Comparison of ENCODE assay signal across 8 cellular contexts in genomic region chr2:159921752-159922404, GRCh38. TPM values are rescaled to one million over a fixed set of nuclear protein-coding genes. Genes with fewer than 3 reads are reported as not detected.
DNase-seq lines count a peak whose midpoint lies in the region; ATAC-seq and TF ChIP-seq lines count a peak whose summit lies in the region.

No MANE protein-coding gene starts in this region.

- no peak overlapping the region for H3K27ac ChIP-seq in WERI-Rb-1

- H3K4me1 ChIP-seq in ES-I3 (ENCODE audit: insufficient read depth, low read length), result 0 out of 2 replicates have a peak, but pooled peaks cover 9% of the 10 kb centered on the region

- peak; percentile 92 for ATAC-seq in GM21619 (IDR thresholded peaks at IDR 0.05; ENCODE audit: unreplicated experiment)
- ATAC-seq in left lobe of liver, result peak; percentile 99

- H3K4me3 ChIP-seq in WERI-Rb-1 (ENCODE audit: low read depth, low read length) (no peak overlapping the region), cardiac fibroblast (replicated peaks in 1 of 2; ENCODE audit: low read depth in 2 of 2, low read length in 2 of 2) (no peak overlapping the region)

- H3K9me3 ChIP-seq in ES-I3 (ENCODE audit: control insufficient read depth, insufficient read depth, low read length) (no peaks in the 10 kb centered on the region), WERI-Rb-1 (ENCODE audit: severe bottlenecking) (no peaks in the 10 kb centered on the region)

- TF ChIP-seq CTCF in WERI-Rb-1 (IDR thresholded peaks at IDR 0.05; ENCODE audit: low read depth, low read length) (peak; percentile 97), cardiac fibroblast (IDR thresholded peaks at IDR 0.05; ENCODE audit: low read depth, low read length) (peak; percentile 87)

- H3K9ac ChIP-seq in ES-I3 (ENCODE audit: low read depth, low read length), result peak overlapping the region; percentile 21

- H3K27me3 ChIP-seq in WERI-Rb-1 (ENCODE audit: insufficient read depth, low read depth, severe bottlenecking), result no peaks in the 10 kb centered on the region

- H3K36me3 ChIP-seq in ES-I3 (ENCODE audit: insufficient read depth, low read length), result no peaks in the 10 kb centered on the region
- no peaks in the 10 kb centered on the region for H3K36me3 ChIP-seq in WERI-Rb-1

- DNase-seq in HuH-7 (ENCODE audit: low spot score) (peak; percentile 89), WERI-Rb-1 (peak; percentile 89), cardiac fibroblast (ENCODE audit: low read depth in 2 of 2) (peak; percentile 67 to 76), left lobe of liver (ENCODE audit: low spot score) (peak; percentile 69), NCI-H1436 (lab: John Stamatoyannopoulos, UW) (no peak)
- peak; percentile 39 for DNase-seq in stimulated activated CD8-positive, alpha-beta memory T cell treated with anti-CD3 and anti-CD28 coated beads, Interleukin-12 subunit alpha, Interleukin-12 subunit beta, amount 100 ng/mL, for 24 hours (ENCODE audit: extremely low read depth)

RNA-seq across cellular contexts. Expression of gene LY75, which starts 17.3 kb away (rescaled TPM):
- 0.68 TPM for total RNA-seq in left lobe of liver
